1 cellular context compared by ENCODE assay signal in the genomic region with DNA sequence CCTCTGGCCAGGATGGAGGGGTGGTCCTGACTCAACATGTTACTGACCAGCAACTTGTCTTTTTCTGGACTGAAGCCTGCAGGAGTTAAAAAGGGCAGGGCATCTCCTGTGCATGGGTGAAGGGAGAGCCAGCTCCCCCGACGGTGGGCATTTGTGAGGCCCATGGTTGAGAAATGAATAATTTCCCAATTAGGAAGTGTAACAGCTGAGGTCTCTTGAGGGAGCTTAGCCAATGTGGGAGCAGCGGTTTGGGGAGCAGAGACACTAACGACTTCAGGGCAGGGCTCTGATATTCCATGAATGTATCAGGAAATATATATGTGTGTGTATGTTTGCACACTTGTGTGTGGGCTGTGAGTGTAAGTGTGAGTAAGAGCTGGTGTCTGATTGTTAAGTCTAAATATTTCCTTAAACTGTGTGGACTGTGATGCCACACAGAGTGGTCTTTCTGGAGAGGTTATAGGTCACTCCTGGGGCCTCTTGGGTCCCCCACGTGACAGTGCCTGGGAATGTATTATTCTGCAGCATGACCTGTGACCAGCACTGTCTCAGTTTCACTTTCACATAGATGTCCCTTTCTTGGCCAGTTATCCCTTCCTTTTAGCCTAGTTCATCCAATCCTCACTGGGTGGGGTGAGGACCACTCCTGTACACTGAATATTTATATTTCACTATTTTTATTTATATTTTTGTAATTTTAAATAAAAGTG.
A peak's percentile ranks its signal among the peaks of the same experiment; 100 is the strongest.
TF ChIP-seq lines count a peak whose summit lies in the region.

No MANE protein-coding gene starts in this region.

TF ChIP-seq in IMR-90, 13 proteins besides CTCF, POLR2A, EP300 and RAD21 (continued from another document):
- TF ChIP-seq, protein P1, sequence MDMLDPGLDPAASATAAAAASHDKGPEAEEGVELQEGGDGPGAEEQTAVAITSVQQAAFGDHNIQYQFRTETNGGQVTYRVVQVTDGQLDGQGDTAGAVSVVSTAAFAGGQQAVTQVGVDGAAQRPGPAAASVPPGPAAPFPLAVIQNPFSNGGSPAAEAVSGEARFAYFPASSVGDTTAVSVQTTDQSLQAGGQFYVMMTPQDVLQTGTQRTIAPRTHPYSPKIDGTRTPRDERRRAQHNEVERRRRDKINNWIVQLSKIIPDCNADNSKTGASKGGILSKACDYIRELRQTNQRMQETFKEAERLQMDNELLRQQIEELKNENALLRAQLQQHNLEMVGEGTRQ (IDR thresholded peaks at IDR 0.05; ENCODE audit: low read depth, low read length) = peak; percentile 74
- no peak for TF ChIP-seq CHD1 (IDR thresholded peaks at IDR 0.05; ENCODE audit: low read depth, low read length)
- no peak for TF ChIP-seq MAZ (IDR thresholded peaks at IDR 0.05; ENCODE audit: borderline replicate concordance, low read depth, low read length)
